Comparison of ENCODE assay signal across 9 cellular contexts in the genomic region with DNA sequence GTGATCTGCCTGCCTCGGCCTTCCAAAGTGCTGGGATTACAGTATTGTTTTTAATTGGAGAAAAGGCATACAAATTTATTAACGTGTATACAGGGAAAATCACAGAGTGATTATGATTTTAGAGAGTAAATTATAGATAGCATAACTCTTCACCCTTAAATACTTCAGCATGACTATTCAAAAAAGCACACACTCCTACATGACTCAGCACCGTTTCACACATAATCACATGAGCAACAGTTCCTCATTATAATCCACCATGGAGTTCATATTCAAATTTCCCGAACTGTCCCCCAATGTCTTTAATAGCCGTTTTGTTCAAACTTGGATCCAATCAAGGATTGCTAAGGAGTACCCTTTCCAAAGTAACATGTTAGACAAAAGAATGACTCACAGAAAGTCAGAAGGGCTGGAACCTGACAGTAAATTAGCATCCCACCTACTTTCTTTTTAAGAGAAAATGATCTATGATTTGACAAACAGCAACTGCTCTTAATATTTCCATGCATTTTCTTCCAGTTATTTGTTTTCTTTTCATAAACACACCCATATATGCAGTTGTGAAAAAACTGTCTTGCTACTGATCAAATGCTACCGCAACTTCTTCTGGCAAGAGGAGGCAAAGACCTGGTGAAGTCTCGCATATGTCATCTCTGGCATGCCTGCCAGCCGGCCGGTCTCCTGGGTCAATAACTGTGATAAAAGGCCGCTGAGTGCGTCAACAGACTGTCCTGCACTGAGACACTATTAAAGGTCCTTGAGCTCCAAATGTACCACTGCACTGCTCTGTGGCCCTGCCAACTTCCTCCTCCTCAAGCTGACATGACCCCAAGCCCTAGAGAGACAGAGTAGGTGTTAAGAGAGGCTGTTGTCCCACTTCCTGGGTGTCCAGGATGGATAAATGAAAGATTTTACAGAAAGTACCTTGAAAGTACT. TPM values are rescaled to one million over a fixed set of nuclear protein-coding genes. Genes with fewer than 3 reads are reported as not detected.
DNase-seq lines count a peak whose midpoint lies in the region; ATAC-seq lines count a peak whose summit lies in the region.
"Had no signal": no experiment of that assay in that cellular context is flagged by ENCODE, and none has a peak within 500 bp of the region (broad histone marks: within the 10 kb centered on the region; RNA-seq: fewer than 3 reads in every experiment).

No MANE protein-coding gene starts in this region.

- H3K27ac Mint-ChIP-seq in activated naive CD8-positive, alpha-beta T cell, result peak overlapping the region; percentile 80

- no peaks in the 10 kb centered on the region for H3K27me3 ChIP-seq in right cardiac atrium (ENCODE audit: control insufficient read depth, insufficient read depth)

- H3K4me1 ChIP-seq in right cardiac atrium (ENCODE audit: control insufficient read depth, insufficient read depth, low read length), result peaks cover 14% of the 10 kb centered on the region

- no peaks in the 10 kb centered on the region for H3K9me3 ChIP-seq in right cardiac atrium (ENCODE audit: control insufficient read depth, low read length)

- peaks cover 77% of the 10 kb centered on the region for H3K4me1 Mint-ChIP-seq in activated naive CD8-positive, alpha-beta T cell (ENCODE audit: low read depth)

- peak overlapping the region; percentile 83 for H3K27ac ChIP-seq in right cardiac atrium (ENCODE audit: low read length)
- H3K27ac ChIP-seq: KMS-11 had no signal

- H3K4me3 ChIP-seq in right cardiac atrium (ENCODE audit: low read length), result peak overlapping the region; percentile 61

- DNase-seq in DMS153 (lab: John Stamatoyannopoulos, UW) (peak; percentile 19), LHCN-M2 (ENCODE audit: low read depth) (peak; percentile 91), right cardiac atrium (peak; percentile 87 to 92 (median 88)), stromal cell of bone marrow (ENCODE audit: low read depth) (peak; percentile 67), D341Med (ENCODE audit: low spot score) (no peak)
- DNase-seq in stimulated activated CD4-positive, alpha-beta T cell treated with anti-CD3 and anti-CD28 coated beads, Interleukin-4, amount 100 ng/mL, for 24 hours, result no peak

- no peak overlapping the region for H3K4me3 Mint-ChIP-seq in activated naive CD8-positive, alpha-beta T cell

- 28% methylated on average over 11 of the region's 11 CpGs for WGBS in right cardiac atrium

- H3K36me3 Mint-ChIP-seq in activated naive CD8-positive, alpha-beta T cell, result peaks cover 5% of the 10 kb centered on the region

- intact Hi-C loops in right cardiac atrium (cut with DNase I), result no loop called here

- no peaks in the 10 kb centered on the region for H3K9me3 Mint-ChIP-seq in activated naive CD8-positive, alpha-beta T cell (ENCODE audit: low read depth)

- ATAC-seq in right cardiac atrium (peak; percentile 90 to 93), HG02973 (IDR thresholded peaks at IDR 0.05; ENCODE audit: unreplicated experiment) (no peak)

- no peaks in the 10 kb centered on the region for H3K27me3 Mint-ChIP-seq in activated naive CD8-positive, alpha-beta T cell

RNA-seq across cellular contexts. Expression of a gene that starts 31.9 kb away (rescaled TPM):
- total RNA-seq in LHCN-M2 (2014; rRNA removed) (32.1 and 44.9 TPM in 2 replicates), right cardiac atrium (100 to 1,000 TPM in 1 of 4 donors, 10 to 100 TPM in 3; 82.3 to 100 (median 93.0) TPM)
- 57.0 TPM for polyA plus RNA-seq in LHCN-M2 (2012)
- 58.5 TPM for polyA plus RNA-seq in right cardiac atrium

Comparison
In these comparisons a context has a peak if more than half of its experiments do, and no peak if none do; other contexts are left out.
1. DNase-seq: peak in DMS153 (single experiment), LHCN-M2 (single experiment), right cardiac atrium (3 of 3) and stromal cell of bone marrow (single experiment); none in D341Med (single experiment) and stimulated activated CD4-positive, alpha-beta T cell treated with anti-CD3 and anti-CD28 coated beads, Interleukin-4, amount 100 ng/mL, for 24 hours (single experiment).